Comparison of ENCODE assay signal across 1 cellular context in the genomic region with DNA sequence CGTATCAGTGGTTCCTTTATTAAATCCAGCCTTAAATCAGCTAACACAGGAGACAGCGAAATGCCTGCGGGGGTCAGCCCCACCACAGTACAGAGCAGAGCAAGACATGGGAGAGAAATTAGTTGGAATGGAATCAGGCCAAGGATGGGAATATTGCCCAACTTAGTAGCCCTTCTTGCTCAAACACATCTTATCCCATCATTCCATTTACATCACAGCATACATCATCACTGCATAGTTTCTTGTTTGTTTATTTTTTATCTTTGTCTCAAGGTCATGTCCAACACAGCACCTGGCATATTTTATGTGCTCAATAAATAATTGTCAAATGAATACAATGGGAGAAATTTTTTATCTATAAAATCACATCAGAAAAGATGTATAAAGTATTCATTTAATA.
TF ChIP-seq lines count a peak whose summit lies in the region.

No MANE protein-coding gene starts in this region.

TF ChIP-seq in HepG2, 621 proteins besides CTCF, POLR2A, EP300 and RAD21:
- TF ChIP-seq POLR2AphosphoS2 (IDR thresholded peaks at IDR 0.05; ENCODE audit: low read depth, low read length) (no peak), ZNF781 (CRISPR knock-in tag; IDR thresholded peaks at IDR 0.05; ENCODE audit: borderline replicate concordance, not compliant biosample characterization) (no peak), ZNF17 (CRISPR knock-in tag; IDR thresholded peaks at IDR 0.05) (no peak), CEBPB (IDR thresholded peaks at IDR 0.05; ENCODE audit: borderline replicate concordance, low read depth, low read length) (0 out of 2 replicates have a peak, but pooled peaks have one; percentile 15)
- TF ChIP-seq, protein P1, sequence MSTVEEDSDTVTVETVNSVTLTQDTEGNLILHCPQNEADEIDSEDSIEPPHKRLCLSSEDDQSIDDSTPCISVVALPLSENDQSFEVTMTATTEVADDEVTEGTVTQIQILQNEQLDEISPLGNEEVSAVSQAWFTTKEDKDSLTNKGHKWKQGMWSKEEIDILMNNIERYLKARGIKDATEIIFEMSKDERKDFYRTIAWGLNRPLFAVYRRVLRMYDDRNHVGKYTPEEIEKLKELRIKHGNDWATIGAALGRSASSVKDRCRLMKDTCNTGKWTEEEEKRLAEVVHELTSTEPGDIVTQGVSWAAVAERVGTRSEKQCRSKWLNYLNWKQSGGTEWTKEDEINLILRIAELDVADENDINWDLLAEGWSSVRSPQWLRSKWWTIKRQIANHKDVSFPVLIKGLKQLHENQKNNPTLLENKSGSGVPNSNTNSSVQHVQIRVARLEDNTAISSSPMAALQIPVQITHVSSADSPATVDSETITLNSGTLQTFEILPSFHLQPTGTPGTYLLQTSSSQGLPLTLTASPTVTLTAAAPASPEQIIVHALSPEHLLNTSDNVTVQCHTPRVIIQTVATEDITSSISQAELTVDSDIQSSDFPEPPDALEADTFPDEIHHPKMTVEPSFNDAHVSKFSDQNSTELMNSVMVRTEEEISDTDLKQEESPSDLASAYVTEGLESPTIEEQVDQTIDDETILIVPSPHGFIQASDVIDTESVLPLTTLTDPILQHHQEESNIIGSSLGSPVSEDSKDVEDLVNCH (CRISPR knock-in tag; IDR thresholded peaks at IDR 0.05): no peak
